Comparison of ENCODE assay signal across 3 cellular contexts in the genomic region with DNA sequence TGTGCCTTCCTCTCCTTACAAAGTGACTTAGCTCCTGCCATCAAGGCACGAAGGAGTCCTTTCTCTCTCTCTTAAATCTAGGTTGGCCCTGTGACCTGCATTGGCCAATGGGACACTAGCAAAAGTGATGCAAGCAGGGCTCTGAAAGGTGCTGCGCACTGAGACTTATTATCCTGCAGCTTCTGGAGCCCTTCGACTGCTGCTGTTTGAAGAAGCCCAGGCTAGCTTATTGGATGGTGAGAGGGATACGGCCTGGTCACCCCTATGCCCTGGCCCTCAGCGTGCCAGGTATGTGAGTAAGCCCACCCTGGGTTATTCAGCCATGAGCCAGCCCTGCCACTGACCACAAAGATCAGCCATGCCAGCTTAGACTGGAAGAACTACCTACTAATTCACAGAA.
"Had no signal": no experiment of that assay in that cellular context is flagged by ENCODE, and none has a peak within 500 bp of the region (broad histone marks: within the 10 kb centered on the region; RNA-seq: fewer than 3 reads in every experiment).

No MANE protein-coding gene starts in this region.

- ATAC-seq: GM12878 had no signal

- H3K4me3 ChIP-seq: GM12878 had no signal

- DNase-seq: GDM1, GF-D8 had no signal
